In genomic region chr11:129636926-129637325, GRCh38 we compare ENCODE assay signal across 18 cellular contexts.
A peak's percentile ranks its signal among the peaks of the same experiment; 100 is the strongest.
DNase-seq lines count a peak whose midpoint lies in the region; ATAC-seq and TF ChIP-seq lines count a peak whose summit lies in the region.
"Had no signal": no experiment of that assay in that cellular context is flagged by ENCODE, and none has a peak within 500 bp of the region (broad histone marks: within the 10 kb centered on the region; RNA-seq: fewer than 3 reads in every experiment).

No MANE protein-coding gene starts in this region.

- no peak overlapping the region for H3K27ac ChIP-seq in osteoblast (ENCODE audit: low read depth, low read length)

- H3F3A ChIP-seq in Loucy (ENCODE audit: low read depth): no peaks in the 10 kb centered on the region

- H3K4me1 ChIP-seq in Loucy (ENCODE audit: insufficient read depth, low read length, poor library complexity, severe bottlenecking): peaks cover 35% of the 10 kb centered on the region
- peaks cover 29% of the 10 kb centered on the region for H3K4me1 ChIP-seq in osteoblast (ENCODE audit: insufficient read depth, low read length)

- no peak overlapping the region for H3K4me3 Mint-ChIP-seq in activated T-cell treated with anti-CD3 and anti-CD28 coated beads, Interleukin-2, amount 50 U/mL, for 24 hours
- no peak overlapping the region for H3K4me3 Mint-ChIP-seq in activated T-cell treated with anti-CD3 and anti-CD28 coated beads, Interleukin-2, amount 50 U/mL, for 4 hours
- H3K4me3 Mint-ChIP-seq: type B pancreatic cell, WTC11 had no signal

- H3K9me2 ChIP-seq in Loucy (replicated peaks; ENCODE audit: low read depth, low read length): no peaks in the 10 kb centered on the region

- DNase-seq in activated T-cell treated with anti-CD3 and anti-CD28 coated beads, Interleukin-2, amount 50 U/mL, for 24 hours: no peak
- no peak for DNase-seq in activated T-cell treated with anti-CD3 and anti-CD28 coated beads, Interleukin-2, amount 50 U/mL, for 4 hours
- DNase-seq in epithelial cell of esophagus (ENCODE audit: low read depth) (peak; percentile 92), osteoblast (ENCODE audit: insufficient read length, low spot score, missing footprints) (no peak), NOMO-1 treated with dmso at 0.1 percent for 144 hours (lab: John Stamatoyannopoulos, UW; ENCODE audit: unreplicated experiment) (no peak)
- DNase-seq in activated CD4-positive, CD25-positive, alpha-beta regulatory T cell (lab: John Stamatoyannopoulos, UW): no peak
- DNase-seq: activated gamma-delta T cell treated with Interleukin-2 at 50 U/mL for 16 hours; CD4-positive, CD25-positive, alpha-beta regulatory T cell; NCI-H146; NK-92 treated with Interleukin-12 subunit alpha and Interleukin-12 subunit beta, amount 100 ng/mL, for 24 hours; right cardiac atrium; SHP77; stimulated activated naive CD4-positive, alpha-beta T cell treated with Interleukin-2 at 50 U/mL for 16 hours; T-helper 2 cell had no signal

- peak overlapping the region; percentile 76 for H3K27ac Mint-ChIP-seq in activated T-cell treated with anti-CD3 and anti-CD28 coated beads, Interleukin-2, amount 50 U/mL, for 24 hours
- H3K27ac Mint-ChIP-seq: CD4-positive, CD25-positive, alpha-beta regulatory T cell; type B pancreatic cell; WTC11 had no signal

- no peaks in the 10 kb centered on the region for H4K20me1 ChIP-seq in Loucy (ENCODE audit: insufficient read depth, low read length, poor library complexity, severe bottlenecking)
- H4K20me1 ChIP-seq in osteoblast (ENCODE audit: insufficient read depth, low read length): no peaks in the 10 kb centered on the region

- H3K9me3 Mint-ChIP-seq in activated T-cell treated with anti-CD3 and anti-CD28 coated beads, Interleukin-2, amount 50 U/mL, for 24 hours: no peaks in the 10 kb centered on the region
- H3K9me3 Mint-ChIP-seq in activated T-cell treated with anti-CD3 and anti-CD28 coated beads, Interleukin-2, amount 50 U/mL, for 4 hours: no peaks in the 10 kb centered on the region
- H3K9me3 Mint-ChIP-seq: type B pancreatic cell had no signal

- H3K4me3 ChIP-seq in Loucy (ENCODE audit: low read length, poor library complexity, severe bottlenecking): no peak overlapping the region
- H3K4me3 ChIP-seq in epithelial cell of esophagus (ENCODE audit: low read length): no peak overlapping the region
- no peak overlapping the region for H3K4me3 ChIP-seq in osteoblast (ENCODE audit: insufficient read depth, low read length)

- no peaks in the 10 kb centered on the region for H3K79me2 ChIP-seq in Loucy (ENCODE audit: insufficient read depth, low read length)
- H3K79me2 ChIP-seq in osteoblast (ENCODE audit: insufficient read depth, low read length): no peaks in the 10 kb centered on the region

- H3K36me3 Mint-ChIP-seq in activated T-cell treated with anti-CD3 and anti-CD28 coated beads, Interleukin-2, amount 50 U/mL, for 24 hours (ENCODE audit: low read depth): peaks cover 2% of the 10 kb centered on the region
- H3K36me3 Mint-ChIP-seq in activated T-cell treated with anti-CD3 and anti-CD28 coated beads, Interleukin-2, amount 50 U/mL, for 4 hours (ENCODE audit: insufficient read depth): peaks cover 4% of the 10 kb centered on the region
- H3K36me3 Mint-ChIP-seq: CD4-positive, CD25-positive, alpha-beta regulatory T cell; type B pancreatic cell; WTC11 had no signal

- TF ChIP-seq CTCF in Loucy (conservative IDR thresholded peaks at IDR 0.05; ENCODE audit: low read length) (no peak), epithelial cell of esophagus (IDR thresholded peaks at IDR 0.05; ENCODE audit: insufficient read depth, low read depth, low read length, missing control alignments) (no peak), osteoblast (IDR thresholded peaks at IDR 0.05; ENCODE audit: extremely low read depth, low read depth, low read length) (no peak)

- peaks cover 3% of the 10 kb centered on the region for H3K27me3 Mint-ChIP-seq in activated T-cell treated with anti-CD3 and anti-CD28 coated beads, Interleukin-2, amount 50 U/mL, for 24 hours
- H3K27me3 Mint-ChIP-seq in activated T-cell treated with anti-CD3 and anti-CD28 coated beads, Interleukin-2, amount 50 U/mL, for 4 hours (ENCODE audit: low read depth): no peaks in the 10 kb centered on the region
- H3K27me3 Mint-ChIP-seq: CD4-positive, CD25-positive, alpha-beta regulatory T cell; type B pancreatic cell had no signal

- H3K9ac ChIP-seq in Loucy (ENCODE audit: low read depth, low read length, poor library complexity, severe bottlenecking): no peak overlapping the region

- H3K9me3 ChIP-seq in Loucy (ENCODE audit: insufficient read depth, low read depth, low read length): no peaks in the 10 kb centered on the region
- no peaks in the 10 kb centered on the region for H3K9me3 ChIP-seq in osteoblast (ENCODE audit: low read depth, low read length)

- H3K4me2 ChIP-seq in Loucy (ENCODE audit: low read depth, low read length, poor library complexity, severe bottlenecking) (no peak overlapping the region), osteoblast (ENCODE audit: insufficient read depth, low read length) (no peak overlapping the region)

- H2AFZ ChIP-seq in Loucy (ENCODE audit: low read length) (0 out of 2 replicates have a peak overlapping the region, but pooled peaks have one; percentile 8), osteoblast (ENCODE audit: low read length) (peak overlapping the region; percentile 12)

- H3K27me3 ChIP-seq in Loucy (ENCODE audit: insufficient read depth, low read length, poor library complexity, severe bottlenecking) (no peaks in the 10 kb centered on the region), osteoblast (ENCODE audit: insufficient read depth, low read length) (no peaks in the 10 kb centered on the region)

- no peak for ATAC-seq in activated T-cell treated with anti-CD3 and anti-CD28 coated beads, Interleukin-2, amount 50 U/mL, for 4 hours
- ATAC-seq in GM18519 (IDR thresholded peaks at IDR 0.05; ENCODE audit: low FRiP score, unreplicated experiment): no peak
- ATAC-seq: right cardiac atrium, WTC11 had no signal

- no peaks in the 10 kb centered on the region for H3K36me3 ChIP-seq in Loucy (ENCODE audit: insufficient read depth, low read length)
- no peaks in the 10 kb centered on the region for H3K36me3 ChIP-seq in osteoblast (ENCODE audit: insufficient read depth, low read length)

- H3K4me1 Mint-ChIP-seq in activated T-cell treated with anti-CD3 and anti-CD28 coated beads, Interleukin-2, amount 50 U/mL, for 24 hours (ENCODE audit: low read depth): peaks cover 53% of the 10 kb centered on the region
- peaks cover 28% of the 10 kb centered on the region for H3K4me1 Mint-ChIP-seq in activated T-cell treated with anti-CD3 and anti-CD28 coated beads, Interleukin-2, amount 50 U/mL, for 4 hours (ENCODE audit: low read depth)
- H3K4me1 Mint-ChIP-seq: WTC11 had no signal
